19 cellular contexts compared by ENCODE assay signal in the genomic region with DNA sequence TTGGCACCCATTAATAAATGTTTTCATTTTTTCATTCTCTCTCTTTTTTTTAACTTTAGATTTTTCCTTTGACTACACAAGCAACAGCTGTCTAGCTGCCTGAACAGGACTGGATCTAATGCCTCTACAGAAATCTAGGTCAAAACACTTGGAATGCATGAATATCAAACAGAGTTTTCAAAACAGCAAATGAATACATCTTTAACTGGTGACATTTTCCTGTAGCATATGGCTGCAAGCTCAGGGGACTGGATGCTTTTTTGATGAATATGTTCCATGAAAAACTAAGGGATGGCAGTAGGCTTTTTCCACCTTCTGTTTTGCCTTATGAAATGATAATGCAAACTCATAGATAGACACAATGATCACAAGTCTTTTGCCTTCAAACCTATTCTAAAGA.
DNase-seq lines count a peak whose midpoint lies in the region; FAIRE-seq and TF ChIP-seq lines count a peak whose summit lies in the region.
"Had no signal": no experiment of that assay in that cellular context is flagged by ENCODE, and none has a peak within 500 bp of the region (broad histone marks: within the 10 kb centered on the region; RNA-seq: fewer than 3 reads in every experiment).

No MANE protein-coding gene starts in this region.

- intact Hi-C loops in PC-9 (cut with micrococcal nuclease; ENCODE audit: unreplicated experiment), result no loop called here

- no peaks in the 10 kb centered on the region for H3K36me3 ChIP-seq in PC-9 (ENCODE audit: low read depth)
- H3K36me3 ChIP-seq: BE2C; BLaER1 treated with 17β-estradiol and CSF1 and Interleukin-3, amounts not matched to agents 10 nM and 100 nM had no signal

- H2AFZ ChIP-seq in PC-9, result no peak overlapping the region
- H2AFZ ChIP-seq: GM23248 had no signal

- peak; percentile 71 for DNase-seq in G401 (ENCODE audit: low spot score)
- peak; percentile 7 for DNase-seq in pons (ENCODE audit: low spot score)
- DNase-seq in iPS-NIHi11 (ENCODE audit: low spot score), result no peak
- no peak for DNase-seq in hippocampal formation (lab: John Stamatoyannopoulos, UW)
- no peak for DNase-seq in PC-9
- DNase-seq: BE2C; CD4-positive, alpha-beta T cell; CD8-positive, alpha-beta memory T cell; DMS 273 treated with DMSO at 0.1 percent for 48 hours; DMS79; GM23248; H9 had no signal

- H3K9me2 ChIP-seq in PC-9 (ENCODE audit: insufficient read depth), result no peaks in the 10 kb centered on the region

- no peaks in the 10 kb centered on the region for H4K20me1 ChIP-seq in PC-9 (ENCODE audit: insufficient read depth)
- H4K20me1 ChIP-seq: BLaER1 treated with 17β-estradiol and CSF1 and Interleukin-3, amounts not matched to agents 10 nM and 100 nM had no signal

- TF ChIP-seq CTCF in PC-9 (conservative IDR thresholded peaks at IDR 0.05), result no peak

- H3F3A ChIP-seq in PC-9 (ENCODE audit: insufficient read depth, low read depth), result no peaks in the 10 kb centered on the region

- H3K79me2 ChIP-seq in PC-9 (ENCODE audit: low read depth), result no peaks in the 10 kb centered on the region

- no peak overlapping the region for H3K27ac ChIP-seq in PC-9
- H3K27ac ChIP-seq: BLaER1 treated with 17β-estradiol and CSF1 and Interleukin-3, amounts not matched to agents 10 nM and 100 nM; GM23248 had no signal

- FAIRE-seq in endometrium (lab: Jason Lieb, UNC), result peak; percentile 31
- FAIRE-seq: D721Med, G401.6, GM12878, GM19239, H1 had no signal

- CTCF ChIA-PET in PC-9 (lab: Charles Lee), result no interaction called here

- no peak overlapping the region for H3K4me3 ChIP-seq in PC-9
- H3K4me3 ChIP-seq: BLaER1 treated with 17β-estradiol and CSF1 and Interleukin-3, amounts not matched to agents 10 nM and 100 nM; GM12878; GM23248 had no signal

- no peak overlapping the region for H3K4me2 ChIP-seq in PC-9
- H3K4me2 ChIP-seq: BLaER1 treated with 17β-estradiol and CSF1 and Interleukin-3, amounts not matched to agents 10 nM and 100 nM had no signal

- POLR2A ChIA-PET in PC-9 (lab: Charles Lee; ENCODE audit: unreplicated experiment), result no interaction called here

- H3K9me3 ChIP-seq in PC-9 (ENCODE audit: insufficient read depth, low read depth), result no peaks in the 10 kb centered on the region
- H3K9me3 ChIP-seq: BE2C; BLaER1 treated with 17β-estradiol and CSF1 and Interleukin-3, amounts not matched to agents 10 nM and 100 nM had no signal

- no TSS peak for BruUV-seq in PC-9 (replicated peaks; lab: Mats Ljungman, UMichigan)

- H3K27me3 ChIP-seq in PC-9 (ENCODE audit: insufficient read depth, low read depth), result no peaks in the 10 kb centered on the region
- H3K27me3 ChIP-seq: BE2C; BLaER1 treated with 17β-estradiol and CSF1 and Interleukin-3, amounts not matched to agents 10 nM and 100 nM had no signal

- H3K4me1 ChIP-seq in PC-9 (replicated peaks; ENCODE audit: insufficient read depth), result no peaks in the 10 kb centered on the region
- H3K4me1 ChIP-seq: BE2C; BLaER1 treated with 17β-estradiol and CSF1 and Interleukin-3, amounts not matched to agents 10 nM and 100 nM had no signal

- in situ Hi-C loops in G401 (cut with HindIII; ENCODE audit: low sequenced_read_pairs), result no loop called here

Comparison
In these comparisons a context has a peak if more than half of its experiments do, and no peak if none do; other contexts are left out.
1. DNase-seq: peak in G401 (single experiment) and pons (single experiment); none in iPS-NIHi11 (single experiment), hippocampal formation (0 of 2) and PC-9 (0 of 2).